In the genomic region with DNA sequence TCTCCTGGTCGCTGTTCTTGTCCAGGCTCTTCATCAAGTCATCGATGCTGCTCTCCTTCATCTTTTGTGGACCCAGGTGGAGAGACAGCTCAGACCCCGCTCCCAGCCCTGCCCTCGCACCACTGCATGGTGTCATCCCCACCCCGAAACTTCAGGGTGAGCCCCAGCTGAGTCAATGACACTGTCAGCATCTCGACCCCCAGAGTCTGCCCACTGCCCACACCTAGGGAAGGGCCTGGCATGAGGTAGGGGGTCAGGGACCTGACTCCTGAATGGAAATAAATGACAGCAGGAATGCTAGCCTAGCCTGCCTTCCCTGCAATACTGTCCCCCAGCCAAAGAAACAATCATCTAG, we compare ENCODE assay signal across 17 cellular contexts. TPM values are rescaled to one million over a fixed set of nuclear protein-coding genes. Genes with fewer than 3 reads are reported as not detected.
DNase-seq lines count a peak whose midpoint lies in the region; ATAC-seq, FAIRE-seq and TF ChIP-seq lines count a peak whose summit lies in the region.
"Had no signal": no experiment of that assay in that cellular context is flagged by ENCODE, and none has a peak within 500 bp of the region (broad histone marks: within the 10 kb centered on the region; RNA-seq: fewer than 3 reads in every experiment).

No MANE protein-coding gene starts in this region.

- H4K20me1 ChIP-seq in PC-3 (ENCODE audit: low read length) = 0 out of 2 replicates have a peak, but pooled peaks cover 3% of the 10 kb centered on the region

- H3F3A ChIP-seq in PC-3 (ENCODE audit: low read length, unreplicated experiment) = peaks cover 10% of the 10 kb centered on the region

- CTCF ChIA-PET in CD8-positive, alpha-beta memory T cell (lab: Charles Lee) = interaction anchor here (3.2 kb wide), 1 partner anchor 8 kb away, joined by 34 read pairs; the partner anchor contains the start of gene S100A4
- CTCF ChIA-PET in PC-3 (lab: Charles Lee) = interaction anchor here (0.5 kb wide), 1 partner anchor 127 kb away, joined by 7 read pairs; no protein-coding TSS in a partner anchor

- peak overlapping the region; percentile 84 to 99 (median 97) for H3K27ac Mint-ChIP-seq in CD8-positive, alpha-beta memory T cell
- H3K27ac Mint-ChIP-seq in central memory CD8-positive, alpha-beta T cell (ENCODE audit: low read depth) = no peak overlapping the region

- DNase-seq in CD8-positive, alpha-beta memory T cell = no peak
- no peak for DNase-seq in PC-3
- no peak for DNase-seq in central memory CD8-positive, alpha-beta T cell (ENCODE audit: low spot score in 2 of 2)
- DNase-seq in sigmoid colon = peak; percentile 63
- no peak for DNase-seq in GM19238 (ENCODE audit: insufficient read length, low spot score)
- DNase-seq in omental fat pad (ENCODE audit: low spot score) = no peak
- no peak for DNase-seq in frontal cortex (ENCODE audit: low spot score in 2 of 2)
- DNase-seq: activated CD4-positive, alpha-beta T cell treated with anti-CD3 and anti-CD28 coated beads for 1 hour; activated gamma-delta T cell; central memory CD4-positive, alpha-beta T cell; GM23248; head of caudate nucleus; KG1; NCI-H1436 treated with DMSO at 0.1 percent for 48 hours; stimulated activated CD4-positive, alpha-beta T cell treated with anti-CD3 and anti-CD28 coated beads, Interleukin-4, amount 100 ng/mL, for 1 hour had no signal

- no peak for FAIRE-seq in frontal cortex (lab: Jason Lieb, UNC)

- H3K4me3 Mint-ChIP-seq in CD8-positive, alpha-beta memory T cell = peak overlapping the region; percentile 19 to 98 (median 80)
- H3K4me3 Mint-ChIP-seq in central memory CD8-positive, alpha-beta T cell = peak overlapping the region; percentile 91

- no peaks in the 10 kb centered on the region for H3K9me2 ChIP-seq in PC-3 (replicated peaks; ENCODE audit: low read length)

- H3K9me3 ChIP-seq in CD8-positive, alpha-beta memory T cell (ENCODE audit: low read length) = no peaks in the 10 kb centered on the region
- H3K9me3 ChIP-seq in PC-3 (ENCODE audit: low read length) (no peaks in the 10 kb centered on the region), sigmoid colon (no peaks in the 10 kb centered on the region)

- no TSS peak for BruUV-seq in PC-3 (replicated peaks; lab: Mats Ljungman, UMichigan)

- intact Hi-C loops in PC-3 (cut with micrococcal nuclease) (no loop called here), sigmoid colon (cut with DNase I) (no loop called here)

- peaks cover 0 to 1% of the 10 kb centered on the region in 2 donors for H3K27me3 Mint-ChIP-seq in CD8-positive, alpha-beta memory T cell
- H3K27me3 Mint-ChIP-seq in central memory CD8-positive, alpha-beta T cell = no peaks in the 10 kb centered on the region

- TF ChIP-seq POLR2A in sigmoid colon (IDR thresholded peaks at IDR 0.05) = no peak

- no peak overlapping the region for H3K9ac ChIP-seq in PC-3 (ENCODE audit: low read length)
- H3K9ac ChIP-seq: GM23248 had no signal

- H3K36me3 Mint-ChIP-seq in CD8-positive, alpha-beta memory T cell = peaks cover 0 to 32% (median 4%) of the 10 kb centered on the region in 3 donors
- H3K36me3 Mint-ChIP-seq in central memory CD8-positive, alpha-beta T cell (ENCODE audit: insufficient read depth) = peaks cover 20% of the 10 kb centered on the region

- POLR2A ChIA-PET in CD8-positive, alpha-beta memory T cell (lab: Charles Lee) = interaction anchor here (6.8 kb wide), 1 partner anchor 8 kb away, joined by 121 read pairs; the partner anchor contains the start of gene S100A4
- POLR2A ChIA-PET in PC-3 (lab: Charles Lee; ENCODE audit: unreplicated experiment) = no interaction called here

- WGBS in sigmoid colon, 2 donors = 96 to 98% methylated on average over 6 of the region's 6 CpGs

- H3K4me3 ChIP-seq in CD8-positive, alpha-beta memory T cell (ENCODE audit: low read length) = no peak overlapping the region
- H3K4me3 ChIP-seq in PC-3 (ENCODE audit: low read length) = no peak overlapping the region
- no peak overlapping the region for H3K4me3 ChIP-seq in sigmoid colon
- H3K4me3 ChIP-seq: GM23248 had no signal

- TF ChIP-seq EP300 in sigmoid colon (IDR thresholded peaks at IDR 0.05) = no peak

- no peak overlapping the region for H3K27ac ChIP-seq in CD8-positive, alpha-beta memory T cell (ENCODE audit: low read depth, low read length)
- H3K27ac ChIP-seq in PC-3 (ENCODE audit: low read length) = peak overlapping the region; percentile 97
- peak overlapping the region; percentile 98 to 99 (median 99) for H3K27ac ChIP-seq in sigmoid colon

- peaks cover 0 to 1% (median 0%) of the 10 kb centered on the region in 5 donors for H3K9me3 Mint-ChIP-seq in CD8-positive, alpha-beta memory T cell
- no peaks in the 10 kb centered on the region for H3K9me3 Mint-ChIP-seq in central memory CD8-positive, alpha-beta T cell

- no peaks in the 10 kb centered on the region for H3K36me3 ChIP-seq in CD8-positive, alpha-beta memory T cell (ENCODE audit: insufficient read depth, low read length)
- H3K36me3 ChIP-seq in PC-3 (ENCODE audit: low read depth, low read length) = peaks cover 12% of the 10 kb centered on the region
- H3K36me3 ChIP-seq in sigmoid colon = no peaks in the 10 kb centered on the region

- no peak overlapping the region for H3K4me2 ChIP-seq in PC-3 (ENCODE audit: low read length)

- H3K4me1 Mint-ChIP-seq in CD8-positive, alpha-beta memory T cell = peaks cover 69 to 89% (median 76%) of the 10 kb centered on the region in 3 donors
- peaks cover 73% of the 10 kb centered on the region for H3K4me1 Mint-ChIP-seq in central memory CD8-positive, alpha-beta T cell

- no peaks in the 10 kb centered on the region for H3K27me3 ChIP-seq in CD8-positive, alpha-beta memory T cell (ENCODE audit: insufficient read depth, low read length, poor library complexity, severe bottlenecking)
- no peaks in the 10 kb centered on the region for H3K27me3 ChIP-seq in PC-3 (ENCODE audit: low read length)
- no peaks in the 10 kb centered on the region for H3K27me3 ChIP-seq in sigmoid colon

- peaks cover 27% of the 10 kb centered on the region for H3K79me2 ChIP-seq in PC-3 (ENCODE audit: low read length)

- peaks cover 73% of the 10 kb centered on the region for H3K4me1 ChIP-seq in CD8-positive, alpha-beta memory T cell (ENCODE audit: insufficient read depth, low read length)
- H3K4me1 ChIP-seq in PC-3 (ENCODE audit: insufficient read depth, low read length) = peaks cover 79% of the 10 kb centered on the region
- peaks cover 0 to 41% (median 38%) of the 10 kb centered on the region in 4 donors for H3K4me1 ChIP-seq in sigmoid colon

- H2AFZ ChIP-seq in PC-3 (ENCODE audit: low read length) = no peak overlapping the region

- TF ChIP-seq CTCF in PC-3 (conservative IDR thresholded peaks at IDR 0.05; ENCODE audit: low read depth, low read length) (no peak), sigmoid colon (IDR thresholded peaks at IDR 0.05) (no peak), omental fat pad (IDR thresholded peaks at IDR 0.05) (no peak)

- ATAC-seq in PC-3 (no peak), HG03432 (IDR thresholded peaks at IDR 0.05; ENCODE audit: unreplicated experiment) (no peak), omental fat pad (ENCODE audit: low FRiP score) (no peak)
- no peak for ATAC-seq in central memory CD8-positive, alpha-beta T cell (replicated peaks; ENCODE audit: extremely low read depth, poor library complexity, severe bottlenecking)

RNA-seq across cellular contexts. Expression of gene S100A6, which starts 1.6 kb away (rescaled TPM):
- total RNA-seq in CD8-positive, alpha-beta memory T cell = 100 to 1,000 TPM; 244 to 254 TPM
- polyA plus RNA-seq in CD8-positive, alpha-beta memory T cell = 892 TPM
- total RNA-seq in PC-3 (2014; rRNA removed) = 1,818 and 2,572 TPM in 2 replicates
- 1,000 to 10,000 TPM in 1 of 4 donors, 100 to 1,000 TPM in 3; 445 to 1,159 (median 590) TPM for total RNA-seq in sigmoid colon
- 1,000 to 10,000 TPM; 4,079 to 7,223 (median 4,178) TPM for polyA plus RNA-seq in sigmoid colon
- total RNA-seq in omental fat pad = 100 to 1,000 TPM; 315 to 566 (median 427) TPM
- 9.8 TPM for total RNA-seq in frontal cortex

RNA-seq across cellular contexts. Expression of gene S100A5, which starts 3.4 kb away (rescaled TPM):
- total RNA-seq in CD8-positive, alpha-beta memory T cell = 1 to 10 TPM in 1 of 2 experiments, under 1 TPM in 1; 0.61 to 1.5 TPM
- 1.6 TPM for polyA plus RNA-seq in CD8-positive, alpha-beta memory T cell
- 2.5 and 6.3 TPM in 2 replicates for total RNA-seq in PC-3 (2014; rRNA removed)
- total RNA-seq in sigmoid colon = not detected
- polyA plus RNA-seq in sigmoid colon = not detected
- not detected for total RNA-seq in omental fat pad
- not detected for total RNA-seq in frontal cortex
- total RNA-seq: GM23248, kidney epithelial cell had no signal

RNA-seq across cellular contexts. Expression of gene S100A4, which starts 8.3 kb away (rescaled TPM):
- total RNA-seq in CD8-positive, alpha-beta memory T cell = 100 to 1,000 TPM; 125 to 132 TPM
- polyA plus RNA-seq in CD8-positive, alpha-beta memory T cell = 2,575 TPM
- total RNA-seq in PC-3 (2014; rRNA removed) (32.2 and 55.8 TPM in 2 replicates), sigmoid colon (100 to 1,000 TPM; 189 to 486 (median 288) TPM), omental fat pad (100 to 1,000 TPM; 323 to 723 (median 337) TPM), frontal cortex (1.6 TPM)
- 100 to 1,000 TPM; 304 to 499 (median 336) TPM for polyA plus RNA-seq in sigmoid colon

RNA-seq across cellular contexts. Expression of gene S100A3, which starts 11.7 kb away (rescaled TPM):
- total RNA-seq in CD8-positive, alpha-beta memory T cell = not detected
- polyA plus RNA-seq in CD8-positive, alpha-beta memory T cell = not detected
- 4.6 and 7.9 TPM in 2 replicates for total RNA-seq in PC-3 (2014; rRNA removed)
- total RNA-seq in sigmoid colon = 1 to 10 TPM; 1.1 to 4.3 (median 2.2) TPM
- 1 to 10 TPM; 1.4 to 3.9 (median 3.6) TPM for polyA plus RNA-seq in sigmoid colon
- 1 to 10 TPM in 3 of 4 donors, not detected in 1; 1.7 to 3.2 (median 2.7) TPM for total RNA-seq in omental fat pad
- total RNA-seq in frontal cortex = not detected

RNA-seq across cellular contexts. Expression of gene S100A2, which starts 28.3 kb away (rescaled TPM):
- 1 to 10 TPM in 1 of 2 experiments, under 1 TPM in 1; 0.81 to 1.1 TPM for total RNA-seq in CD8-positive, alpha-beta memory T cell
- polyA plus RNA-seq in CD8-positive, alpha-beta memory T cell = 0.72 TPM
- total RNA-seq in PC-3 (2014; rRNA removed) (358 and 373 TPM in 2 replicates), sigmoid colon (1 to 10 TPM in 1 of 4 donors, under 1 TPM in 1, not detected in 2; 0.68 to 1.8 TPM), omental fat pad (1 to 10 TPM in 2 of 4 donors, not detected in 2; 1.3 to 6.5 TPM), frontal cortex (not detected)
- polyA plus RNA-seq in sigmoid colon = 10 to 100 TPM in 1 of 3 donors, 1 to 10 TPM in 2; 1.8 to 16.2 (median 2.3) TPM

Comparison
In these comparisons a context has a peak if more than half of its experiments do, and no peak if none do; other contexts are left out.
1. RNA of gene S100A6, which starts 1.6 kb away (total RNA-seq): 1,818 to 2,572 TPM in PC-3, 445 to 1,159 TPM in sigmoid colon, 315 to 566 TPM in omental fat pad and 244 to 254 TPM in CD8-positive, alpha-beta memory T cell; 9.8 TPM in frontal cortex (single experiment); every median in the first group is over 10 times any median in the second.
2. RNA of gene S100A4, which starts 8.3 kb away (total RNA-seq): 189 to 486 TPM in sigmoid colon, 323 to 723 TPM in omental fat pad, 125 to 132 TPM in CD8-positive, alpha-beta memory T cell and 32.2 to 55.8 TPM in PC-3; 1.6 TPM in frontal cortex (single experiment); every median in the first group is over 10 times any median in the second.